ENCODE assay signal across 20 cellular contexts in genomic region chr10:35435824-35436223, GRCh38.
DNase-seq lines count a peak whose midpoint lies in the region; ATAC-seq and TF ChIP-seq lines count a peak whose summit lies in the region.
"Had no signal": no experiment of that assay in that cellular context is flagged by ENCODE, and none has a peak within 500 bp of the region (broad histone marks: within the 10 kb centered on the region; RNA-seq: fewer than 3 reads in every experiment).

No MANE protein-coding gene starts in this region.

- H3K4me1 Mint-ChIP-seq in natural killer cell: peaks cover 58 to 73% of the 10 kb centered on the region in 2 donors
- H3K4me1 Mint-ChIP-seq in natural killer cell treated with Interleukin-12 subunit alpha and Interleukin-12 subunit beta and Interleukin-15 and Interleukin-18, amount 100 ng/mL, for 72 hours (ENCODE audit: low read depth in 2 of 2): peaks cover 40 to 61% of the 10 kb centered on the region in 2 donors
- peaks cover 24% of the 10 kb centered on the region for H3K4me1 Mint-ChIP-seq in WTC11

- CTCF ChIA-PET in WTC11 (lab: Charles Lee): no interaction called here

- ATAC-seq in natural killer cell: no peak
- no peak for ATAC-seq in natural killer cell treated with Interleukin-12 subunit alpha and Interleukin-12 subunit beta and Interleukin-15 and Interleukin-18, amount 100 ng/mL, for 72 hours
- ATAC-seq in WTC11: no peak
- peak; percentile 32 for ATAC-seq in left lung
- ATAC-seq: effector memory CD8-positive, alpha-beta T cell; psoas muscle had no signal

- H3K27ac Mint-ChIP-seq in natural killer cell (peak overlapping the region; percentile 7 to 58), WTC11 (peak overlapping the region; percentile 67)
- peak overlapping the region in 1 of 2 donors; percentile 47 for H3K27ac Mint-ChIP-seq in natural killer cell treated with Interleukin-12 subunit alpha and Interleukin-12 subunit beta and Interleukin-15 and Interleukin-18, amount 100 ng/mL, for 72 hours
- H3K27ac Mint-ChIP-seq: activated CD4-positive, alpha-beta T cell treated with anti-CD3 and anti-CD28 coated beads, Interleukin-2, amount 10 ng/mL, durations not matched to agents 24 days and 14 days; T-helper 2 cell treated with Interferon-gamma antibody and Interleukin-4, amounts not matched to agents 5 μg/mL and 100 μg/mL, for 36 hours had no signal

- peaks cover 22% of the 10 kb centered on the region for H3K36me3 Mint-ChIP-seq in natural killer cell
- H3K36me3 Mint-ChIP-seq in natural killer cell treated with Interleukin-12 subunit alpha and Interleukin-12 subunit beta and Interleukin-15 and Interleukin-18, amount 100 ng/mL, for 72 hours: peaks cover 27% of the 10 kb centered on the region
- H3K36me3 Mint-ChIP-seq in WTC11: no peaks in the 10 kb centered on the region

- no peaks in the 10 kb centered on the region for H3K36me3 ChIP-seq in left lung
- H3K36me3 ChIP-seq: stomach had no signal

- intact Hi-C loops in natural killer cell (cut with micrococcal nuclease) (no loop called here), left lung (cut with DNase I) (no loop called here)

- TF ChIP-seq CTCF in natural killer cell (IDR thresholded peaks at IDR 0.05) (no peak), WTC11 (IDR thresholded peaks at IDR 0.05) (no peak), left lung (IDR thresholded peaks at IDR 0.05) (no peak)

- in situ Hi-C loops in G401 (cut with HindIII; ENCODE audit: low sequenced_read_pairs): no loop called here

- POLR2A ChIA-PET in WTC11 (lab: Charles Lee): no interaction called here

- H3K9me3 Mint-ChIP-seq in natural killer cell: peaks cover 9 to 13% of the 10 kb centered on the region in 2 donors
- peaks cover 11% of the 10 kb centered on the region for H3K9me3 Mint-ChIP-seq in natural killer cell treated with Interleukin-12 subunit alpha and Interleukin-12 subunit beta and Interleukin-15 and Interleukin-18, amount 100 ng/mL, for 72 hours
- H3K9me3 Mint-ChIP-seq in WTC11: no peaks in the 10 kb centered on the region; the same call in 1 of the 2 replicates

- DNase-seq in natural killer cell (no peak), WTC11 (ENCODE audit: low spot score) (no peak), left lung (peak; percentile 47 to 79), NCI-H748 treated with DMSO at 0.1 percent for 48 hours (lab: John Stamatoyannopoulos, UW) (no peak), G401 (ENCODE audit: low spot score) (no peak), AG20443 (ENCODE audit: low spot score) (no peak)
- no peak for DNase-seq in natural killer cell treated with Interleukin-12 subunit alpha and Interleukin-12 subunit beta and Interleukin-15 and Interleukin-18, amount 100 ng/mL, for 72 hours (ENCODE audit: low spot score)
- DNase-seq in central memory CD4-positive, alpha-beta T cell: no peak
- DNase-seq: activated CD4-positive, alpha-beta T cell treated with anti-CD3 and anti-CD28 coated beads, Interleukin-2, amount 10 ng/mL, durations not matched to agents 24 days and 14 days; amygdala; Calu3; effector memory CD8-positive, alpha-beta T cell; GM23248; hypothalamus; NCI-H1436; NK-92 treated with Interleukin-12 subunit alpha and Interleukin-12 subunit beta, amount 100 ng/mL, for 24 hours; psoas muscle; SHP77 treated with DMSO at 0.1 percent for 48 hours; stomach had no signal

- H3K4me3 Mint-ChIP-seq in natural killer cell (no peak overlapping the region), WTC11 (no peak overlapping the region)
- no peak overlapping the region for H3K4me3 Mint-ChIP-seq in natural killer cell treated with Interleukin-12 subunit alpha and Interleukin-12 subunit beta and Interleukin-15 and Interleukin-18, amount 100 ng/mL, for 72 hours
- H3K4me3 Mint-ChIP-seq: activated CD4-positive, alpha-beta T cell treated with anti-CD3 and anti-CD28 coated beads, Interleukin-2, amount 10 ng/mL, durations not matched to agents 24 days and 14 days; effector memory CD8-positive, alpha-beta T cell; T-helper 2 cell treated with Interferon-gamma antibody and Interleukin-4, amounts not matched to agents 5 μg/mL and 100 μg/mL, for 36 hours had no signal

- H3K27ac ChIP-seq in left lung: peak overlapping the region in 1 of 2 donors; percentile 75
- H3K27ac ChIP-seq: GM23248, psoas muscle, stomach had no signal

- H3K4me3 ChIP-seq in left lung: no peak overlapping the region
- H3K4me3 ChIP-seq: GM23248, psoas muscle, stomach had no signal

- H3K9me3 ChIP-seq in left lung: peaks cover 0 to 9% of the 10 kb centered on the region in 2 donors

- peaks cover 3 to 22% of the 10 kb centered on the region in 2 donors for H3K4me1 ChIP-seq in left lung

- H3K27me3 ChIP-seq in left lung: no peaks in the 10 kb centered on the region
- H3K27me3 ChIP-seq: stomach had no signal

- H3K27me3 Mint-ChIP-seq in natural killer cell (ENCODE audit: low read depth in 2 of 2): no peaks in the 10 kb centered on the region
- no peaks in the 10 kb centered on the region for H3K27me3 Mint-ChIP-seq in natural killer cell treated with Interleukin-12 subunit alpha and Interleukin-12 subunit beta and Interleukin-15 and Interleukin-18, amount 100 ng/mL, for 72 hours
- H3K27me3 Mint-ChIP-seq in WTC11 (ENCODE audit: low read depth): no peaks in the 10 kb centered on the region
- H3K27me3 Mint-ChIP-seq: activated CD4-positive, alpha-beta T cell treated with anti-CD3 and anti-CD28 coated beads, Interleukin-2, amount 10 ng/mL, durations not matched to agents 24 days and 14 days; effector memory CD8-positive, alpha-beta T cell had no signal

TF ChIP-seq in WTC11, 78 proteins besides CTCF, POLR2A, EP300 and RAD21:
- TF ChIP-seq, protein P1, sequence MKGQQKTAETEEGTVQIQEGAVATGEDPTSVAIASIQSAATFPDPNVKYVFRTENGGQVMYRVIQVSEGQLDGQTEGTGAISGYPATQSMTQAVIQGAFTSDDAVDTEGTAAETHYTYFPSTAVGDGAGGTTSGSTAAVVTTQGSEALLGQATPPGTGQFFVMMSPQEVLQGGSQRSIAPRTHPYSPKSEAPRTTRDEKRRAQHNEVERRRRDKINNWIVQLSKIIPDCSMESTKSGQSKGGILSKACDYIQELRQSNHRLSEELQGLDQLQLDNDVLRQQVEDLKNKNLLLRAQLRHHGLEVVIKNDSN (CRISPR knock-in tag; IDR thresholded peaks at IDR 0.05): no peak
- TF ChIP-seq JAZF1 (CRISPR knock-in tag; IDR thresholded peaks at IDR 0.05) (no peak), TEAD1 (CRISPR knock-in tag; IDR thresholded peaks at IDR 0.05) (no peak), KAT7 (CRISPR knock-in tag; IDR thresholded peaks at IDR 0.05; ENCODE audit: borderline replicate concordance) (no peak), FOXP1 (CRISPR knock-in tag; IDR thresholded peaks at IDR 0.05; ENCODE audit: borderline replicate concordance) (no peak), ZNF219 (CRISPR knock-in tag; IDR thresholded peaks at IDR 0.05; ENCODE audit: borderline replicate concordance) (no peak), NFATC4 (CRISPR knock-in tag; IDR thresholded peaks at IDR 0.05) (no peak), SP1 (CRISPR knock-in tag; conservative IDR thresholded peaks at IDR 0.05) (no peak)
- TF ChIP-seq, protein P2, sequence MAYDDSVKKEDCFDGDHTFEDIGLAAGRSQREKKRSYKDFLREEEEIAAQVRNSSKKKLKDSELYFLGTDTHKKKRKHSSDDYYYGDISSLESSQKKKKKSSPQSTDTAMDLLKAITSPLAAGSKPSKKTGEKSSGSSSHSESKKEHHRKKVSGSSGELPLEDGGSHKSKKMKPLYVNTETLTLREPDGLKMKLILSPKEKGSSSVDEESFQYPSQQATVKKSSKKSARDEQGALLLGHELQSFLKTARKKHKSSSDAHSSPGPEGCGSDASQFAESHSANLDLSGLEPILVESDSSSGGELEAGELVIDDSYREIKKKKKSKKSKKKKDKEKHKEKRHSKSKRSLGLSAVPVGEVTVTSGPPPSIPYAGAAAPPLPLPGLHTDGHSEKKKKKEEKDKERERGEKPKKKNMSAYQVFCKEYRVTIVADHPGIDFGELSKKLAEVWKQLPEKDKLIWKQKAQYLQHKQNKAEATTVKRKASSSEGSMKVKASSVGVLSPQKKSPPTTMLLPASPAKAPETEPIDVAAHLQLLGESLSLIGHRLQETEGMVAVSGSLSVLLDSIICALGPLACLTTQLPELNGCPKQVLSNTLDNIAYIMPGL (CRISPR knock-in tag; IDR thresholded peaks at IDR 0.05): no peak
- TF ChIP-seq, protein P3, sequence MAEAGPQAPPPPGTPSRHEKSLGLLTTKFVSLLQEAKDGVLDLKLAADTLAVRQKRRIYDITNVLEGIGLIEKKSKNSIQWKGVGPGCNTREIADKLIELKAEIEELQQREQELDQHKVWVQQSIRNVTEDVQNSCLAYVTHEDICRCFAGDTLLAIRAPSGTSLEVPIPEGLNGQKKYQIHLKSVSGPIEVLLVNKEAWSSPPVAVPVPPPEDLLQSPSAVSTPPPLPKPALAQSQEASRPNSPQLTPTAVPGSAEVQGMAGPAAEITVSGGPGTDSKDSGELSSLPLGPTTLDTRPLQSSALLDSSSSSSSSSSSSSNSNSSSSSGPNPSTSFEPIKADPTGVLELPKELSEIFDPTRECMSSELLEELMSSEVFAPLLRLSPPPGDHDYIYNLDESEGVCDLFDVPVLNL (CRISPR knock-in tag; IDR thresholded peaks at IDR 0.05; ENCODE audit: borderline replicate concordance, low read depth): no peak

Comparison
In these comparisons a context has a peak if more than half of its experiments do, and no peak if none do; other contexts are left out.
1. DNase-seq: peak in left lung (2 of 2); none in natural killer cell (single experiment), natural killer cell treated with Interleukin-12 subunit alpha and Interleukin-12 subunit beta and Interleukin-15 and Interleukin-18, amount 100 ng/mL, for 72 hours (single experiment), WTC11 (single experiment), NCI-H748 treated with DMSO at 0.1 percent for 48 hours (single experiment), central memory CD4-positive, alpha-beta T cell (single experiment), G401 (single experiment) and AG20443 (single experiment).